In the genomic region with DNA sequence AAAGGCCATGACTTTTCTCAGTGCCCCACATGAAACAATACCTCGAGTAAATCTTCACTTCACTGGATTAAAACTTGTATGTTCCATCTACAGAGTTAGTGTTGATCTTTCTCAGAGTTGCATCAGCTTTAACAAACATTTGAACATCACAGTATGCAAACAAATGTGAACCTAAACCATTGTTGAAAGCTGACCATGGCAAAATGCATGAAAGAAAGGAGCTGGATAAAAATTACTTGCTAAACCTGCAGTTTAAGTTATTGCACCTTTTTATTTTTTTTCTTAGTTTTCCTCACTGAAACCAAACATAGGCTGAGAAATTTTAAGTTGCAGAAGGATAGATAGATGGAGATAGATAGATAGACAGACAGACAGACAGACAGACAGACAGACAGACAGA, we compare ENCODE assay signal across 2 cellular contexts.
A peak's percentile ranks its signal among the peaks of the same experiment; 100 is the strongest.
TF ChIP-seq lines count a peak whose summit lies in the region.

No MANE protein-coding gene starts in this region.

TF ChIP-seq in IMR-90, 13 proteins besides CTCF, POLR2A, EP300 and RAD21:
- TF ChIP-seq FOS (IDR thresholded peaks at IDR 0.05; ENCODE audit: low read depth, low read length) = no peak
- TF ChIP-seq MAFK (IDR thresholded peaks at IDR 0.05; ENCODE audit: low read depth, low read length) = no peak
- TF ChIP-seq, protein P1, sequence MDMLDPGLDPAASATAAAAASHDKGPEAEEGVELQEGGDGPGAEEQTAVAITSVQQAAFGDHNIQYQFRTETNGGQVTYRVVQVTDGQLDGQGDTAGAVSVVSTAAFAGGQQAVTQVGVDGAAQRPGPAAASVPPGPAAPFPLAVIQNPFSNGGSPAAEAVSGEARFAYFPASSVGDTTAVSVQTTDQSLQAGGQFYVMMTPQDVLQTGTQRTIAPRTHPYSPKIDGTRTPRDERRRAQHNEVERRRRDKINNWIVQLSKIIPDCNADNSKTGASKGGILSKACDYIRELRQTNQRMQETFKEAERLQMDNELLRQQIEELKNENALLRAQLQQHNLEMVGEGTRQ (IDR thresholded peaks at IDR 0.05; ENCODE audit: low read depth, low read length) = no peak
- no peak for TF ChIP-seq RCOR1 (IDR thresholded peaks at IDR 0.05; ENCODE audit: insufficient replicate concordance, low read length)
- no peak for TF ChIP-seq BHLHE40 (IDR thresholded peaks at IDR 0.05; ENCODE audit: low read depth, low read length)
- TF ChIP-seq CEBPB (IDR thresholded peaks at IDR 0.05; ENCODE audit: low read depth, low read length) = 0 out of 2 replicates have a peak, but pooled peaks have one; percentile 15
- no peak for TF ChIP-seq CHD1 (IDR thresholded peaks at IDR 0.05; ENCODE audit: low read depth, low read length)

TF ChIP-seq in liver, 16 proteins besides CTCF, POLR2A, EP300 and RAD21:
- TF ChIP-seq, protein P2, sequence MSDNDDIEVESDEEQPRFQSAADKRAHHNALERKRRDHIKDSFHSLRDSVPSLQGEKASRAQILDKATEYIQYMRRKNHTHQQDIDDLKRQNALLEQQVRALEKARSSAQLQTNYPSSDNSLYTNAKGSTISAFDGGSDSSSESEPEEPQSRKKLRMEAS (IDR thresholded peaks at IDR 0.05) = peak; percentile 67
- peak; percentile 67 to 82 for TF ChIP-seq RXRA (IDR thresholded peaks at IDR 0.05)
- no peak for TF ChIP-seq NR2F2 (IDR thresholded peaks at IDR 0.05)
- TF ChIP-seq HNF4A (conservative IDR thresholded peaks at IDR 0.05) = peak; percentile 58 to 74
- peak; percentile 26 for TF ChIP-seq TAF1 (conservative IDR thresholded peaks at IDR 0.05)
- TF ChIP-seq FOXA1 (IDR thresholded peaks at IDR 0.05) = peak; percentile 88
- peak; percentile 9 for TF ChIP-seq HNF4G (IDR thresholded peaks at IDR 0.05)
- TF ChIP-seq, protein P3, sequence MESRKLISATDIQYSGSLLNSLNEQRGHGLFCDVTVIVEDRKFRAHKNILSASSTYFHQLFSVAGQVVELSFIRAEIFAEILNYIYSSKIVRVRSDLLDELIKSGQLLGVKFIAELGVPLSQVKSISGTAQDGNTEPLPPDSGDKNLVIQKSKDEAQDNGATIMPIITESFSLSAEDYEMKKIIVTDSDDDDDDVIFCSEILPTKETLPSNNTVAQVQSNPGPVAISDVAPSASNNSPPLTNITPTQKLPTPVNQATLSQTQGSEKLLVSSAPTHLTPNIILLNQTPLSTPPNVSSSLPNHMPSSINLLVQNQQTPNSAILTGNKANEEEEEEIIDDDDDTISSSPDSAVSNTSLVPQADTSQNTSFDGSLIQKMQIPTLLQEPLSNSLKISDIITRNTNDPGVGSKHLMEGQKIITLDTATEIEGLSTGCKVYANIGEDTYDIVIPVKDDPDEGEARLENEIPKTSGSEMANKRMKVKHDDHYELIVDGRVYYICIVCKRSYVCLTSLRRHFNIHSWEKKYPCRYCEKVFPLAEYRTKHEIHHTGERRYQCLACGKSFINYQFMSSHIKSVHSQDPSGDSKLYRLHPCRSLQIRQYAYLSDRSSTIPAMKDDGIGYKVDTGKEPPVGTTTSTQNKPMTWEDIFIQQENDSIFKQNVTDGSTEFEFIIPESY (IDR thresholded peaks at IDR 0.05) = peak; percentile 51
- peak in 1 of 2 donors; percentile 49 for TF ChIP-seq EGR1 (IDR thresholded peaks at IDR 0.05; ENCODE audit: low read depth in 2 of 2)
- TF ChIP-seq, protein P4, sequence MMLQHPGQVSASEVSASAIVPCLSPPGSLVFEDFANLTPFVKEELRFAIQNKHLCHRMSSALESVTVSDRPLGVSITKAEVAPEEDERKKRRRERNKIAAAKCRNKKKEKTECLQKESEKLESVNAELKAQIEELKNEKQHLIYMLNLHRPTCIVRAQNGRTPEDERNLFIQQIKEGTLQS (IDR thresholded peaks at IDR 0.05) = peak; percentile 89
- peak; percentile 93 for TF ChIP-seq FOXA2 (IDR thresholded peaks at IDR 0.05)
- TF ChIP-seq GABPA (IDR thresholded peaks at IDR 0.05 in 1 of 2, conservative IDR thresholded peaks at IDR 0.05 in 1 of 2) = no peak
- peak; percentile 48 to 77 for TF ChIP-seq JUND (IDR thresholded peaks at IDR 0.05)
- TF ChIP-seq, protein P5, sequence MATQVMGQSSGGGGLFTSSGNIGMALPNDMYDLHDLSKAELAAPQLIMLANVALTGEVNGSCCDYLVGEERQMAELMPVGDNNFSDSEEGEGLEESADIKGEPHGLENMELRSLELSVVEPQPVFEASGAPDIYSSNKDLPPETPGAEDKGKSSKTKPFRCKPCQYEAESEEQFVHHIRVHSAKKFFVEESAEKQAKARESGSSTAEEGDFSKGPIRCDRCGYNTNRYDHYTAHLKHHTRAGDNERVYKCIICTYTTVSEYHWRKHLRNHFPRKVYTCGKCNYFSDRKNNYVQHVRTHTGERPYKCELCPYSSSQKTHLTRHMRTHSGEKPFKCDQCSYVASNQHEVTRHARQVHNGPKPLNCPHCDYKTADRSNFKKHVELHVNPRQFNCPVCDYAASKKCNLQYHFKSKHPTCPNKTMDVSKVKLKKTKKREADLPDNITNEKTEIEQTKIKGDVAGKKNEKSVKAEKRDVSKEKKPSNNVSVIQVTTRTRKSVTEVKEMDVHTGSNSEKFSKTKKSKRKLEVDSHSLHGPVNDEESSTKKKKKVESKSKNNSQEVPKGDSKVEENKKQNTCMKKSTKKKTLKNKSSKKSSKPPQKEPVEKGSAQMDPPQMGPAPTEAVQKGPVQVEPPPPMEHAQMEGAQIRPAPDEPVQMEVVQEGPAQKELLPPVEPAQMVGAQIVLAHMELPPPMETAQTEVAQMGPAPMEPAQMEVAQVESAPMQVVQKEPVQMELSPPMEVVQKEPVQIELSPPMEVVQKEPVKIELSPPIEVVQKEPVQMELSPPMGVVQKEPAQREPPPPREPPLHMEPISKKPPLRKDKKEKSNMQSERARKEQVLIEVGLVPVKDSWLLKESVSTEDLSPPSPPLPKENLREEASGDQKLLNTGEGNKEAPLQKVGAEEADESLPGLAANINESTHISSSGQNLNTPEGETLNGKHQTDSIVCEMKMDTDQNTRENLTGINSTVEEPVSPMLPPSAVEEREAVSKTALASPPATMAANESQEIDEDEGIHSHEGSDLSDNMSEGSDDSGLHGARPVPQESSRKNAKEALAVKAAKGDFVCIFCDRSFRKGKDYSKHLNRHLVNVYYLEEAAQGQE (IDR thresholded peaks at IDR 0.05) = peak; percentile 76
- TF ChIP-seq SP1 (IDR thresholded peaks at IDR 0.05) = peak; percentile 55
- TF ChIP-seq YY1 (IDR thresholded peaks at IDR 0.05) = peak; percentile 84
